Comparison of ENCODE assay signal across 8 cellular contexts in the genomic region with DNA sequence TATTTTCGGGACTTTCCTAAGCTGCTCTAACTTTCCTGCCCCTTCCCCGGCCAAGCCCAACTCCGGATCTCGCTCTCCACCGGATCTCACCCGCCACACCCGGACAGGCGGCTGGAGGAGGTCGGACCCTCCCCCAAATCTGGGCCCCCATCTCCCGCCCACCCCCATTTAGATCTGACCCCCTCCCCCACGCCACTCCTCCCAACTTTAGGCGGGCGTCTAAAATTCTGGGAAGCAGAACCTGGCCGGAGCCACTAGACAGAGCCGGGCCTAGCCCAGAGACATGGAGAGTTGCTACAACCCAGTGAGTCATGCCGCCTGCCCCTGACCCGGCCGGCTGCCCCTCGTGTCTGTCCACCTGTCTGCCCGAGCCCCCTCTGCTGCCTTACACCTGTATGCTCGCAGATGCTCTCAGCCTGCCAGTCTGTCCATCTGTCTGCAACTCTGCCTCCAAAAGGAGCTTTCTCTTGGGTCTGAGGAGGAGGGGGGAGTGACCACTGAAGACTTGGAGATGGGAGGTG. TPM values are rescaled to one million over a fixed set of nuclear protein-coding genes. Genes with fewer than 3 reads are reported as not detected.
DNase-seq lines count a peak whose midpoint lies in the region; ATAC-seq and TF ChIP-seq lines count a peak whose summit lies in the region.

A gene (plus strand): TSS at position 29 of the 521 bp plus-strand sequence. CDS start 255 bp downstream, at position 284.

- TF ChIP-seq CTCF in GM13976 (IDR thresholded peaks at IDR 0.05; ENCODE audit: borderline replicate concordance, control extremely low read depth, extremely low read depth, insufficient read depth, missing control alignments) (no peak), fibroblast of mammary gland (conservative IDR thresholded peaks at IDR 0.05; ENCODE audit: control insufficient read depth, insufficient read depth, low read depth, low read length) (no peak), omental fat pad (IDR thresholded peaks at IDR 0.05) (no peak)

- DNase-seq in GM13976 (ENCODE audit: low spot score), result peak; percentile 43
- no peak for DNase-seq in SK-N-MC (ENCODE audit: low read depth, low spot score)
- peak; percentile 76 for DNase-seq in fibroblast of mammary gland (ENCODE audit: low read depth)
- peak; percentile 62 for DNase-seq in omental fat pad (ENCODE audit: low spot score)
- no peak for DNase-seq in stimulated activated CD4-positive, alpha-beta T cell treated with anti-CD3 and anti-CD28 coated beads, Interleukin-4, amount 100 ng/mL, for 4 hours
- no peak for DNase-seq in amniotic stem cell (lab: John Stamatoyannopoulos, UW)
- no peak for DNase-seq in NCI-H1694 treated with DMSO at 0.1 percent for 48 hours (lab: John Stamatoyannopoulos, UW)

- no peaks in the 10 kb centered on the region for H3K36me3 ChIP-seq in SK-N-MC (ENCODE audit: insufficient read depth, low read length)

- H3K9me3 ChIP-seq in SK-N-MC (ENCODE audit: low read depth, low read length), result no peaks in the 10 kb centered on the region

- peak; percentile 61 for ATAC-seq in omental fat pad (ENCODE audit: low FRiP score)
- no peak for ATAC-seq in HG03469 (IDR thresholded peaks at IDR 0.05; ENCODE audit: unreplicated experiment)

- in situ Hi-C loops in GM13976 (cut with MboI; ENCODE audit: low sequenced_read_pairs, unreplicated experiment), result no loop called here

- H3K4me3 ChIP-seq in SK-N-MC (peak within 1 kb of the TSS; percentile 82), fibroblast of mammary gland (ENCODE audit: control insufficient read depth, low read depth, low read length) (peak within 1 kb of the TSS; percentile 74)

- no peak within 1 kb of the TSS for H3K9ac ChIP-seq in SK-N-MC (ENCODE audit: insufficient read length)

- no peak within 1 kb of the TSS for H3K27ac ChIP-seq in SK-N-MC

RNA-seq across cellular contexts. Expression of the gene that starts here (rescaled TPM):
- 10 to 100 TPM; 13.7 to 54.4 (median 28.8) TPM for total RNA-seq in omental fat pad

Comparison
In these comparisons a context has a peak if more than half of its experiments do, and no peak if none do; other contexts are left out.
1. DNase-seq: peak in GM13976 (single experiment), fibroblast of mammary gland (single experiment) and omental fat pad (single experiment); none in SK-N-MC (single experiment), stimulated activated CD4-positive, alpha-beta T cell treated with anti-CD3 and anti-CD28 coated beads, Interleukin-4, amount 100 ng/mL, for 4 hours (0 of 2), amniotic stem cell (single experiment) and NCI-H1694 treated with DMSO at 0.1 percent for 48 hours (single experiment).